ENCODE assay signal across 8 cellular contexts in genomic region chr11:90204832-90205646, GRCh38. TPM values are rescaled to one million over a fixed set of nuclear protein-coding genes. Genes with fewer than 3 reads are reported as not detected.
A peak's percentile ranks its signal among the peaks of the same experiment; 100 is the strongest.
DNase-seq lines count a peak whose midpoint lies in the region; ATAC-seq, FAIRE-seq and TF ChIP-seq lines count a peak whose summit lies in the region.

No MANE protein-coding gene starts in this region.

- no peak for DNase-seq in D721Med (ENCODE audit: insufficient read length, low spot score)
- DNase-seq in NCI-H2227 treated with DMSO at 0.1 percent for 48 hours (lab: John Stamatoyannopoulos, UW): peak; percentile 53
- no peak for DNase-seq in activated naive CD8-positive, alpha-beta T cell treated with anti-CD3 and anti-CD28 coated beads for 36 hours
- peak; percentile 84 for DNase-seq in inferior parietal cortex (ENCODE audit: extremely low spot score)
- no peak for DNase-seq in tibial artery
- no peak for DNase-seq in UCSD-AML1 (lab: John Stamatoyannopoulos, UW; ENCODE audit: unreplicated experiment)

- H3K27ac Mint-ChIP-seq in activated naive CD8-positive, alpha-beta T cell treated with anti-CD3 and anti-CD28 coated beads for 36 hours: peak overlapping the region; percentile 39

- peak overlapping the region in 1 of 2 donors; percentile 2 for H3K27ac ChIP-seq in tibial artery

- H3K27me3 Mint-ChIP-seq in activated naive CD8-positive, alpha-beta T cell treated with anti-CD3 and anti-CD28 coated beads for 36 hours: no peaks in the 10 kb centered on the region

- no peak overlapping the region for H3K4me3 Mint-ChIP-seq in activated naive CD8-positive, alpha-beta T cell treated with anti-CD3 and anti-CD28 coated beads for 36 hours

- no peaks in the 10 kb centered on the region for H3K9me3 ChIP-seq in tibial artery

- ATAC-seq in GM18870 (IDR thresholded peaks at IDR 0.05; ENCODE audit: unreplicated experiment) (peak; percentile 90), HG03095 (IDR thresholded peaks at IDR 0.05; ENCODE audit: unreplicated experiment) (peak; percentile 85)

- H3K9me3 Mint-ChIP-seq in activated naive CD8-positive, alpha-beta T cell treated with anti-CD3 and anti-CD28 coated beads for 36 hours: no peaks in the 10 kb centered on the region

- TF ChIP-seq CTCF in D721Med (IDR thresholded peaks at IDR 0.05; ENCODE audit: insufficient read depth, missing control alignments): peak; percentile 84
- peak; percentile 67 to 82 for TF ChIP-seq CTCF in tibial artery (IDR thresholded peaks at IDR 0.05)

- peaks cover 32 to 56% (median 52%) of the 10 kb centered on the region in 3 donors for H3K36me3 ChIP-seq in tibial artery

- H3K4me1 ChIP-seq in tibial artery: peaks cover 0 to 10% (median 3%) of the 10 kb centered on the region in 4 donors

- no peak overlapping the region for H3K4me3 ChIP-seq in tibial artery

- H3K36me3 Mint-ChIP-seq in activated naive CD8-positive, alpha-beta T cell treated with anti-CD3 and anti-CD28 coated beads for 36 hours: peaks cover 19% of the 10 kb centered on the region

- no peaks in the 10 kb centered on the region for H3K27me3 ChIP-seq in tibial artery

- peaks cover 16% of the 10 kb centered on the region for H3K4me1 Mint-ChIP-seq in activated naive CD8-positive, alpha-beta T cell treated with anti-CD3 and anti-CD28 coated beads for 36 hours

- intact Hi-C loops in tibial artery (cut with DNase I; ENCODE audit: low total_unique reads): no loop called here

- FAIRE-seq in D721Med (lab: Jason Lieb, UNC): peak; percentile 80

RNA-seq across cellular contexts. Expression of gene CHORDC1, which starts 17.8 kb away (rescaled TPM):
- total RNA-seq in activated naive CD8-positive, alpha-beta T cell treated with anti-CD3 and anti-CD28 coated beads for 36 hours: 10 to 100 TPM; 86.3 to 90.1 TPM

Comparison
In these comparisons a context has a peak if more than half of its experiments do, and no peak if none do; other contexts are left out.
1. DNase-seq: peak in NCI-H2227 treated with DMSO at 0.1 percent for 48 hours (single experiment) and inferior parietal cortex (single experiment); none in D721Med (single experiment), activated naive CD8-positive, alpha-beta T cell treated with anti-CD3 and anti-CD28 coated beads for 36 hours (single experiment), tibial artery (0 of 2) and UCSD-AML1 (single experiment).